In the genomic region with DNA sequence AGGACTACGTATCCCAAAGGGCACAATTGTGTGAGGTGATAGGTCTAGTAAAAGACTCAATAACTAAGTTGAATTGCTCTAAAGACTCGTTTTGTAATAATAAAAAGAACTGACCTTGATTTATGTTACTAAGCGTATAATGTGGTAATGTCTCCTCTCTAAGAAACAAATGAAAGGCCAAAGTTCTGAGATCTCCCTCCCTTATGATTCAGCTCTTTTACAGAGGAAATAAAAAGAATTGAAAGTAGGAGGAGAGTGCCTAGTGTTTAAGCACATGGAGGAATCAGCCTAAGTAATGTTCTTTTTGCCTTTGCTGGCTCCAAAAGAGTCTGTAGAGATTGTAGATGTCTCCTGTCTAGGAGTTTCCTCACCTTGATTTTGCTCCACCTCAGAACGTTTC, we compare ENCODE assay signal across 17 cellular contexts.
DNase-seq lines count a peak whose midpoint lies in the region; ATAC-seq, FAIRE-seq and TF ChIP-seq lines count a peak whose summit lies in the region.
"Had no signal": no experiment of that assay in that cellular context is flagged by ENCODE, and none has a peak within 500 bp of the region (broad histone marks: within the 10 kb centered on the region; RNA-seq: fewer than 3 reads in every experiment).

No MANE protein-coding gene starts in this region.

- H3K4me1 Mint-ChIP-seq in GM23338: no peaks in the 10 kb centered on the region
- H3K4me1 Mint-ChIP-seq: CD8-positive, alpha-beta memory T cell had no signal

- H3K9me3 ChIP-seq in Peyer's patch (no peaks in the 10 kb centered on the region), pancreas (no peaks in the 10 kb centered on the region), HepG2 (ENCODE audit: low read length) (no peaks in the 10 kb centered on the region)
- H3K9me3 ChIP-seq: BLaER1, Caco-2 had no signal

- no peak overlapping the region for H3K4me3 Mint-ChIP-seq in GM23338
- H3K4me3 Mint-ChIP-seq: CD8-positive, alpha-beta memory T cell had no signal

- intact Hi-C loops in left colon (cut with DNase I, micrococcal nuclease) (no loop called here), pancreas (cut with DNase I) (no loop called here), HepG2 (cut with micrococcal nuclease; ENCODE audit: unreplicated experiment) (no loop called here)

- FAIRE-seq in pancreas (lab: Jason Lieb, UNC): peak; percentile 9
- FAIRE-seq in HepG2 (lab: Jason Lieb, UNC): no peak
- FAIRE-seq: GM12892, GM19239, HTR-8/SVneo had no signal

- CTCF ChIA-PET in HepG2 (lab: Yijun Ruan, JAX; ENCODE audit: low intra/inter-chr PET ratio, low total read pairs): no interaction called here

- H3K9ac ChIP-seq in HepG2 (ENCODE audit: insufficient read depth, low read depth, low read length): no peak overlapping the region
- H3K9ac ChIP-seq: BLaER1 had no signal

- DNase-seq in GM23338 (ENCODE audit: low spot score) (no peak), Peyer's patch (no peak), left colon (no peak), pancreas (no peak), HepG2 (ENCODE audit: low spot score) (no peak)
- DNase-seq: 8988T; AML-193; Caco-2; CD8-positive, alpha-beta memory T cell; DND-41; GDM1 had no signal

- TF ChIP-seq POLR2A in Peyer's patch (IDR thresholded peaks at IDR 0.05) (no peak), HepG2 (IDR thresholded peaks at IDR 0.05; ENCODE audit: insufficient read depth in 1 of 2, low read depth in 2 of 2, low read length in 2 of 2) (no peak)

- H4K20me1 ChIP-seq in GM23338 (replicated peaks; ENCODE audit: insufficient read depth): no peaks in the 10 kb centered on the region
- no peaks in the 10 kb centered on the region for H4K20me1 ChIP-seq in HepG2 (ENCODE audit: insufficient read depth, low read length)
- H4K20me1 ChIP-seq: BLaER1 had no signal

- H3K4me2 ChIP-seq in GM23338 (no peak overlapping the region), HepG2 (ENCODE audit: low read depth, low read length) (no peak overlapping the region)
- H3K4me2 ChIP-seq: BLaER1 had no signal

- H3K27me3 ChIP-seq in GM23338 (ENCODE audit: insufficient read depth): no peaks in the 10 kb centered on the region
- H3K27me3 ChIP-seq in Peyer's patch: no peaks in the 10 kb centered on the region
- H3K27me3 ChIP-seq in pancreas: no peaks in the 10 kb centered on the region
- H3K27me3 ChIP-seq in HepG2 (ENCODE audit: control insufficient read depth in 1 of 2, insufficient read depth in 2 of 2, low read length in 2 of 2): no peaks in the 10 kb centered on the region
- H3K27me3 ChIP-seq: BLaER1 had no signal

- TF ChIP-seq EP300 in HepG2 (IDR thresholded peaks at IDR 0.05; ENCODE audit: low read depth in 2 of 2, low read length in 2 of 2) (no peak), HepG2 (CRISPR knock-in tag; IDR thresholded peaks at IDR 0.05; ENCODE audit: borderline replicate concordance) (no peak)

- H3K27me3 Mint-ChIP-seq in GM23338 (ENCODE audit: insufficient read depth, low read depth, poor library complexity): no peaks in the 10 kb centered on the region

- no peak overlapping the region for H3K4me3 ChIP-seq in GM23338
- no peak overlapping the region for H3K4me3 ChIP-seq in Peyer's patch
- H3K4me3 ChIP-seq in pancreas: no peak overlapping the region
- no peak overlapping the region for H3K4me3 ChIP-seq in HepG2 (replicated peaks in 1 of 3; ENCODE audit: insufficient read depth in 1 of 3, low read depth in 2 of 3, low read length in 3 of 3)
- H3K4me3 ChIP-seq: BLaER1 had no signal

- no peaks in the 10 kb centered on the region for H3F3A ChIP-seq in GM23338 (replicated peaks; ENCODE audit: low read depth)

- no peak overlapping the region for H3K27ac Mint-ChIP-seq in GM23338
- H3K27ac Mint-ChIP-seq: CD8-positive, alpha-beta memory T cell had no signal

- H2AFZ ChIP-seq in GM23338: peak overlapping the region; percentile 76
- no peak overlapping the region for H2AFZ ChIP-seq in HepG2 (ENCODE audit: low read length)

- POLR2A ChIA-PET in HepG2 (lab: Yijun Ruan, JAX): no interaction called here

- TF ChIP-seq CTCF in GM23338 (conservative IDR thresholded peaks at IDR 0.05; ENCODE audit: low read depth in 2 of 2) (no peak), Peyer's patch (IDR thresholded peaks at IDR 0.05) (peak in 3 of 6 experiments; percentile 16 to 46 (median 38)), pancreas (IDR thresholded peaks at IDR 0.05) (no peak), HepG2 (CRISPR knock-in tag; IDR thresholded peaks at IDR 0.05) (no peak)

- 71 to 77% methylated on average over 4 of the region's 4 CpGs for WGBS in pancreas, 2 donors
- 62% methylated on average over 4 of the region's 4 CpGs for whole genome bisulfite sequencing in HepG2 (ENCODE audit: low lambda C conversion rate)

- no TSS peak for BruUV-seq in HepG2 (replicated peaks; lab: Mats Ljungman, UMichigan)

- ATAC-seq in GM23338 (no peak), left colon (peak; percentile 99), pancreas (no peak), HG03175 (IDR thresholded peaks at IDR 0.05; ENCODE audit: unreplicated experiment) (no peak), HG03439 (IDR thresholded peaks at IDR 0.05; ENCODE audit: unreplicated experiment) (no peak), HepG2 (no peak)

- H3K27ac ChIP-seq in GM23338 (ENCODE audit: low read depth) (no peak overlapping the region), Peyer's patch (peak overlapping the region in 3 of 4 donors; percentile 52 to 87 (median 62)), pancreas (no peak overlapping the region), HepG2 (ENCODE audit: extremely low read length, insufficient read depth, low read length) (no peak overlapping the region)
- H3K27ac ChIP-seq: BLaER1 had no signal

- TF ChIP-seq RAD21 in HepG2 (CRISPR knock-in tag; IDR thresholded peaks at IDR 0.05): no peak

- H3K9me3 Mint-ChIP-seq in GM23338: no peaks in the 10 kb centered on the region
- H3K9me3 Mint-ChIP-seq: CD8-positive, alpha-beta memory T cell had no signal

- H3K9me2 ChIP-seq in GM23338 (ENCODE audit: insufficient read depth): no peaks in the 10 kb centered on the region

- H3K36me3 ChIP-seq in GM23338 (ENCODE audit: insufficient read depth) (no peaks in the 10 kb centered on the region), Peyer's patch (no peaks in the 10 kb centered on the region), pancreas (no peaks in the 10 kb centered on the region), HepG2 (replicated peaks in 1 of 2; ENCODE audit: control insufficient read depth in 1 of 2, insufficient read depth in 2 of 2, low read length in 2 of 2) (no peaks in the 10 kb centered on the region)
- H3K36me3 ChIP-seq: BLaER1 had no signal

- H3K79me2 ChIP-seq in GM23338 (replicated peaks; ENCODE audit: insufficient read depth): no peaks in the 10 kb centered on the region
- no peaks in the 10 kb centered on the region for H3K79me2 ChIP-seq in HepG2 (ENCODE audit: insufficient read depth, low read length)

- in situ Hi-C loops in HepG2 (cut with HindIII; ENCODE audit: extremely low pct_ligation_motif_present, low pct_unique_long_range_greater_than_20kb): no loop called here

- H3K4me1 ChIP-seq in GM23338 (ENCODE audit: insufficient read depth) (no peaks in the 10 kb centered on the region), Peyer's patch (no peaks in the 10 kb centered on the region), pancreas (no peaks in the 10 kb centered on the region), HepG2 (ENCODE audit: insufficient read depth, low read length) (no peaks in the 10 kb centered on the region)
- H3K4me1 ChIP-seq: BLaER1, Caco-2 had no signal

- no peaks in the 10 kb centered on the region for H3K36me3 Mint-ChIP-seq in GM23338 (ENCODE audit: low read depth)
- H3K36me3 Mint-ChIP-seq: CD8-positive, alpha-beta memory T cell had no signal

TF ChIP-seq in GM23338, 12 proteins besides CTCF, POLR2A, EP300 and RAD21 (continues in another document):
- TF ChIP-seq, protein P1, sequence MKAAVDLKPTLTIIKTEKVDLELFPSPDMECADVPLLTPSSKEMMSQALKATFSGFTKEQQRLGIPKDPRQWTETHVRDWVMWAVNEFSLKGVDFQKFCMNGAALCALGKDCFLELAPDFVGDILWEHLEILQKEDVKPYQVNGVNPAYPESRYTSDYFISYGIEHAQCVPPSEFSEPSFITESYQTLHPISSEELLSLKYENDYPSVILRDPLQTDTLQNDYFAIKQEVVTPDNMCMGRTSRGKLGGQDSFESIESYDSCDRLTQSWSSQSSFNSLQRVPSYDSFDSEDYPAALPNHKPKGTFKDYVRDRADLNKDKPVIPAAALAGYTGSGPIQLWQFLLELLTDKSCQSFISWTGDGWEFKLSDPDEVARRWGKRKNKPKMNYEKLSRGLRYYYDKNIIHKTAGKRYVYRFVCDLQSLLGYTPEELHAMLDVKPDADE (IDR thresholded peaks at IDR 0.05): no peak
- TF ChIP-seq STAT1 (IDR thresholded peaks at IDR 0.05; ENCODE audit: unreplicated experiment): no peak
- TF ChIP-seq JUNB (IDR thresholded peaks at IDR 0.05; ENCODE audit: unreplicated experiment): no peak

TF ChIP-seq in HepG2, 621 proteins besides CTCF, POLR2A, EP300 and RAD21 (continues in another document):
- TF ChIP-seq DMTF1 (CRISPR knock-in tag; IDR thresholded peaks at IDR 0.05): no peak
- TF ChIP-seq ZSCAN25 (CRISPR knock-in tag; IDR thresholded peaks at IDR 0.05): no peak
- no peak for TF ChIP-seq ZIK1 (CRISPR knock-in tag; IDR thresholded peaks at IDR 0.05; ENCODE audit: borderline replicate concordance, low read depth)
- no peak for TF ChIP-seq FIP1L1 (IDR thresholded peaks at IDR 0.05; ENCODE audit: borderline replicate concordance, insufficient read depth, low read depth, low read length)
- TF ChIP-seq JUN (CRISPR knock-in tag; IDR thresholded peaks at IDR 0.05): no peak
- no peak for TF ChIP-seq ETV5 (CRISPR knock-in tag; IDR thresholded peaks at IDR 0.05; ENCODE audit: borderline replicate concordance)

Comparison
In these comparisons a context has a peak if more than half of its experiments do, and no peak if none do; other contexts are left out.
1. H3K27ac ChIP-seq: peak in Peyer's patch (3 of 4); none in GM23338 (single experiment), pancreas (0 of 4) and HepG2 (single experiment).